1 cellular context compared by ENCODE assay signal in genomic region chr5:131796793-131797693, GRCh38.
TF ChIP-seq lines count a peak whose summit lies in the region.

FNIP1 (minus strand) TSS chr5:131797017; CDS start chr5:131796921, 96 bp downstream.

TF ChIP-seq in K562, 482 proteins besides CTCF, POLR2A, EP300 and RAD21 (continued from another document and continues in another):
- peak; percentile 100 for TF ChIP-seq USF1 (CRISPR knock-in tag; IDR thresholded peaks at IDR 0.05)
- peak; percentile 51; the same call in 1 of the 2 replicates for TF ChIP-seq SOX6 (IDR thresholded peaks at IDR 0.05)
- no peak for TF ChIP-seq MAFK (IDR thresholded peaks at IDR 0.05; ENCODE audit: low read length)
- TF ChIP-seq ZBTB11 (CRISPR knock-in tag; IDR thresholded peaks at IDR 0.05) = peak in 2 of 3 experiments; percentile 22 to 62; a peak in 1 of 6 replicates
- peak; percentile 66 for TF ChIP-seq E2F8 (IDR thresholded peaks at IDR 0.05; ENCODE audit: low read depth, partially characterized antibody)
- TF ChIP-seq ZNF324 (CRISPR knock-in tag; IDR thresholded peaks at IDR 0.05) = no peak
- peak; percentile 66; the same call in 1 of the 2 replicates for TF ChIP-seq ZNF764 (CRISPR knock-in tag; IDR thresholded peaks at IDR 0.05; ENCODE audit: low read depth)
- 0 out of 2 replicates have a peak, but pooled peaks have one; percentile 18 for TF ChIP-seq ZBTB40 (IDR thresholded peaks at IDR 0.05)
- TF ChIP-seq ZBTB40 (CRISPR knock-in tag; IDR thresholded peaks at IDR 0.05) = no peak; the same call in 1 of the 2 replicates
- TF ChIP-seq ZNF583 (CRISPR knock-in tag; IDR thresholded peaks at IDR 0.05) = peak; percentile 72; the same call in 1 of the 2 replicates
- TF ChIP-seq TCF7L2 (IDR thresholded peaks at IDR 0.05; ENCODE audit: low read depth, low read length) = no peak; the same call in 1 of the 2 replicates
- no peak for TF ChIP-seq ZNF398 (CRISPR knock-in tag; IDR thresholded peaks at IDR 0.05)
- no peak for TF ChIP-seq DLX4 (CRISPR knock-in tag; IDR thresholded peaks at IDR 0.05)
- TF ChIP-seq E2F6 (IDR thresholded peaks at IDR 0.05; ENCODE audit: borderline replicate concordance in 1 of 2, extremely low read depth in 1 of 2, insufficient read depth in 1 of 2, insufficient read length in 1 of 2, low read depth in 1 of 2, low read length in 1 of 2, poor library complexity in 1 of 2, severe bottlenecking in 1 of 2) = peak; percentile 87 to 89
- peak; percentile 80 for TF ChIP-seq POLR2AphosphoS5 (IDR thresholded peaks at IDR 0.05; ENCODE audit: control insufficient read depth, insufficient read depth, low read depth, low read length)
- 0 out of 2 replicates have a peak, but pooled peaks have one; percentile 48 for TF ChIP-seq BRD4 (IDR thresholded peaks at IDR 0.05)
- 0 out of 2 replicates have a peak, but pooled peaks have one; percentile 28 for TF ChIP-seq KLF1 (tag; IDR thresholded peaks at IDR 0.05)
- peak; percentile 99 for TF ChIP-seq MITF (IDR thresholded peaks at IDR 0.05)
- TF ChIP-seq HDAC8 (tag; IDR thresholded peaks at IDR 0.05) = 0 out of 2 replicates have a peak, but pooled peaks have one; percentile 60
- peak; percentile 88 for TF ChIP-seq CBFA2T2 (conservative IDR thresholded peaks at IDR 0.05)
- TF ChIP-seq ZNF165 (CRISPR knock-in tag; IDR thresholded peaks at IDR 0.05; ENCODE audit: borderline replicate concordance) = peak; percentile 82; the same call in 1 of the 2 replicates
- TF ChIP-seq TAF9B (IDR thresholded peaks at IDR 0.05; ENCODE audit: partially characterized antibody) = peak; percentile 76
- peak; percentile 72 for TF ChIP-seq ERF (CRISPR knock-in tag; IDR thresholded peaks at IDR 0.05)
- peak; percentile 82; the same call in 1 of the 2 replicates for TF ChIP-seq ZNF263 (CRISPR knock-in tag; IDR thresholded peaks at IDR 0.05; ENCODE audit: borderline replicate concordance)
- TF ChIP-seq CCNT2 (IDR thresholded peaks at IDR 0.05; ENCODE audit: borderline replicate concordance, extremely low read depth, insufficient read length, low read depth, low read length) = peak; percentile 95
